In genomic region chr11:15985127-15985862, GRCh38 we compare ENCODE assay signal across 14 cellular contexts.
"Had no signal": no experiment of that assay in that cellular context is flagged by ENCODE, and none has a peak within 500 bp of the region (broad histone marks: within the 10 kb centered on the region; RNA-seq: fewer than 3 reads in every experiment).

No MANE protein-coding gene starts in this region.

- H3K27me3 ChIP-seq: adrenal gland, breast epithelium, gastrocnemius medialis, heart right ventricle had no signal

- H3K27ac ChIP-seq: adrenal gland, breast epithelium, dorsolateral prefrontal cortex, gastrocnemius medialis, heart right ventricle had no signal

- ATAC-seq: gastrocnemius medialis, heart right ventricle, left lobe of liver had no signal

- H3K4me1 ChIP-seq: adrenal gland, breast epithelium had no signal

- H3K36me3 ChIP-seq: adrenal gland, gastrocnemius medialis had no signal

- H3K4me3 ChIP-seq: adrenal gland, breast epithelium, dorsolateral prefrontal cortex, gastrocnemius medialis, heart right ventricle had no signal

- H3K9me3 ChIP-seq: adrenal gland, breast epithelium, gastrocnemius medialis, heart right ventricle had no signal

- DNase-seq: activated B cell treated with CpG ODN at 0.5 μM for 24 hours; activated CD4-positive, alpha-beta T cell treated with anti-CD3 and anti-CD28 coated beads, Interleukin-2, amount 10 ng/mL, durations not matched to agents 24 days and 14 days; activated CD8-positive, alpha-beta memory T cell treated with anti-CD3 and anti-CD28 coated beads for 24 hours; activated naive CD4-positive, alpha-beta T cell treated with anti-CD3 and anti-CD28 coated beads for 36 hours; adrenal gland; dorsolateral prefrontal cortex; gastrocnemius medialis; heart right ventricle; islet precursor cell; retina; stimulated activated CD4-positive, alpha-beta T cell treated with anti-CD3 and anti-CD28 coated beads, Interleukin-4, amount 100 ng/mL, for 1 hour; stimulated activated CD8-positive, alpha-beta memory T cell treated with anti-CD3 and anti-CD28 coated beads, Interleukin-4, amount 100 ng/mL, for 48 hours had no signal
